ENCODE assay signal across 16 cellular contexts in the genomic region with DNA sequence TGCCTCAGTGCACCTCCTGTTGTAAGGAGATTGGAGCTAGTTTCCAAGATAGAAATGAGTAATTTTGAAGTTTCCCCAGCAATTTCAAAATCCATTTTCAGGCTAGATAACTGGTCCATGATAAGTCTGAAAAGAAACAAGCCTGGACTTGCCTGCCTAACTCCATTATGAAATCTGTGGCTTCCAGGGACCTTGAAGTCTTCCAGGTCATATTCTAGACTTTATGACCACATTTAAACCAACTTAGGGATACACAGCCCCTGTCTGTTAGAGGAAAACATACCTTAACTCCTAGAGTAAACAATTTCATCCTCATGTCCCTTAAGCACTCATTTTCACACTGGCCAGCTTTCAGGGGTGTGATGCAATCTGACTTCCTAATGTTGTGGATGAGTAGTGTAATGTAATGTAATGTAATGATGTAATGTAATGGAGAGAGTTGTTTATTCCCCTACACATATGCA.
DNase-seq lines count a peak whose midpoint lies in the region; ATAC-seq and TF ChIP-seq lines count a peak whose summit lies in the region.
"Had no signal": no experiment of that assay in that cellular context is flagged by ENCODE, and none has a peak within 500 bp of the region (broad histone marks: within the 10 kb centered on the region; RNA-seq: fewer than 3 reads in every experiment).

No MANE protein-coding gene starts in this region.

- H3K9me3 ChIP-seq in heart right ventricle = no peaks in the 10 kb centered on the region
- H3K9me3 ChIP-seq: pancreas had no signal

- H3K4me3 ChIP-seq in heart right ventricle = no peak overlapping the region
- H3K4me3 ChIP-seq: pancreas had no signal

- peaks cover 24% of the 10 kb centered on the region for H3K9me3 Mint-ChIP-seq in WTC11
- H3K9me3 Mint-ChIP-seq: activated T-cell treated with anti-CD3 and anti-CD28 coated beads, Interleukin-2, amount 50 U/mL, for 4 hours had no signal

- H3K27ac Mint-ChIP-seq in WTC11 = no peak overlapping the region
- H3K27ac Mint-ChIP-seq: B cell, type B pancreatic cell had no signal

- H3K27me3 ChIP-seq in heart right ventricle = no peaks in the 10 kb centered on the region
- H3K27me3 ChIP-seq: pancreas had no signal

- H3K36me3 ChIP-seq in heart right ventricle = no peaks in the 10 kb centered on the region
- H3K36me3 ChIP-seq: pancreas had no signal

- CTCF ChIA-PET in WTC11 (lab: Charles Lee) = no interaction called here

- intact Hi-C loops in Right ventricle myocardium superior (cut with DNase I) = no loop called here
- intact Hi-C loops in cardiac septum (cut with DNase I) = no loop called here
- intact Hi-C loops in heart right ventricle (cut with DNase I) = no loop called here

- DNase-seq in Right ventricle myocardium superior (no peak), cardiac septum (ENCODE audit: low spot score) (no peak), WTC11 (ENCODE audit: low spot score) (no peak), heart right ventricle (no peak), NCI-H510A treated with DMSO at 0.1 percent for 48 hours (lab: John Stamatoyannopoulos, UW) (no peak)
- DNase-seq: activated T-cell treated with anti-CD3 and anti-CD28 coated beads, Interleukin-2, amount 50 U/mL, for 4 hours; effector CD4-positive, alpha-beta T cell; Karpas-422; kidney; pancreas had no signal

- POLR2A ChIA-PET in WTC11 (lab: Charles Lee) = no interaction called here

- no peaks in the 10 kb centered on the region for H3K36me3 Mint-ChIP-seq in WTC11
- H3K36me3 Mint-ChIP-seq: type B pancreatic cell had no signal

- H3K4me3 Mint-ChIP-seq in WTC11 = no peak overlapping the region
- H3K4me3 Mint-ChIP-seq: activated T-cell treated with anti-CD3 and anti-CD28 coated beads, Interleukin-2, amount 50 U/mL, for 4 hours; B cell; type B pancreatic cell had no signal

- ATAC-seq in Right ventricle myocardium superior (ENCODE audit: poor library complexity) = peak; percentile 64
- ATAC-seq in WTC11 = no peak
- ATAC-seq in heart right ventricle = peak in 6 of 8 donors; percentile 15 to 69 (median 38)
- no peak for ATAC-seq in GM18502 (IDR thresholded peaks at IDR 0.05; ENCODE audit: poor library complexity, unreplicated experiment)
- ATAC-seq in activated CD4-positive, CD25-positive, alpha-beta regulatory T cell treated with anti-CD3 and anti-CD28 coated beads, Interleukin-2, amount 50 U/mL, for 24 hours = no peak
- ATAC-seq in HG02852 (IDR thresholded peaks at IDR 0.05; ENCODE audit: unreplicated experiment) = no peak
- ATAC-seq: activated T-cell treated with anti-CD3 and anti-CD28 coated beads, Interleukin-2, amount 50 U/mL, for 4 hours had no signal

- H3K27ac ChIP-seq in heart right ventricle = peak overlapping the region in 7 of 10 donors; percentile 11 to 81 (median 38)
- H3K27ac ChIP-seq: pancreas, VCaP had no signal

- peaks cover 0 to 28% (median 3%) of the 10 kb centered on the region in 9 donors for H3K4me1 ChIP-seq in heart right ventricle
- H3K4me1 ChIP-seq: pancreas had no signal

- peaks cover 5% of the 10 kb centered on the region for H3K4me1 Mint-ChIP-seq in WTC11
- H3K4me1 Mint-ChIP-seq: B cell had no signal

- H3K27me3 Mint-ChIP-seq in WTC11 (ENCODE audit: low read depth) = peaks cover 6% of the 10 kb centered on the region; the same call in 1 of the 2 replicates
- H3K27me3 Mint-ChIP-seq: type B pancreatic cell had no signal

- TF ChIP-seq CTCF in WTC11 (IDR thresholded peaks at IDR 0.05) (no peak), heart right ventricle (IDR thresholded peaks at IDR 0.05) (no peak)

TF ChIP-seq in WTC11, 78 proteins besides CTCF, POLR2A, EP300 and RAD21:
- TF ChIP-seq GABPB1 (CRISPR knock-in tag; IDR thresholded peaks at IDR 0.05) = peak; percentile 96
- TF ChIP-seq ESRRA (CRISPR knock-in tag; IDR thresholded peaks at IDR 0.05; ENCODE audit: borderline replicate concordance) = no peak

Comparison
In these comparisons a context has a peak if more than half of its experiments do, and no peak if none do; other contexts are left out.
1. ATAC-seq: peak in Right ventricle myocardium superior (single experiment) and heart right ventricle (6 of 8); none in WTC11 (single experiment), GM18502 (single experiment), activated CD4-positive, CD25-positive, alpha-beta regulatory T cell treated with anti-CD3 and anti-CD28 coated beads, Interleukin-2, amount 50 U/mL, for 24 hours (0 of 2) and HG02852 (single experiment).